Comparison of ENCODE assay signal across 18 cellular contexts in genomic region chr11:123587559-123587958, GRCh38.
"Had no signal": no experiment of that assay in that cellular context is flagged by ENCODE, and none has a peak within 500 bp of the region (broad histone marks: within the 10 kb centered on the region; RNA-seq: fewer than 3 reads in every experiment).

No MANE protein-coding gene starts in this region.

- H3K27me3 Mint-ChIP-seq: activated B cell treated with CpG ODN at 0.5 μM for 24 hours; activated CD8-positive, alpha-beta T cell treated with anti-CD3 and anti-CD28 coated beads for 36 hours; activated T-cell treated with anti-CD3 and anti-CD28 coated beads, Interleukin-2, amount 50 U/mL, for 24 hours; stimulated activated naive B cell treated with anti-CD40 and anti-IgM and Interleukin-4, amounts not matched to agents 10 μg/mL and 1 μg/mL and 100 μg/mL, for 72 hours had no signal

- H3K4me1 Mint-ChIP-seq: activated B cell treated with CpG ODN at 0.5 μM for 24 hours; stimulated activated naive B cell treated with anti-CD40 and anti-IgM and Interleukin-4, amounts not matched to agents 10 μg/mL and 1 μg/mL and 100 μg/mL, for 72 hours had no signal

- H3K36me3 Mint-ChIP-seq: stimulated activated naive B cell treated with anti-CD40 and anti-IgM and Interleukin-4, amounts not matched to agents 10 μg/mL and 1 μg/mL and 100 μg/mL, for 72 hours had no signal

- DNase-seq: activated B cell treated with CpG ODN at 0.5 μM for 24 hours; activated CD4-positive, alpha-beta T cell treated with anti-CD3 and anti-CD28 coated beads for 48 hours; activated CD8-positive, alpha-beta T cell treated with anti-CD3 and anti-CD28 coated beads for 36 hours; activated naive CD4-positive, alpha-beta T cell treated with anti-CD3 and anti-CD28 coated beads, Interleukin-2, amount 50 U/mL, for 16 hours; activated T-cell treated with anti-CD3 and anti-CD28 coated beads, Interleukin-2, amount 50 U/mL, for 24 hours; dorsolateral prefrontal cortex; endodermal cell; foreskin fibroblast; hippocampal formation; lower lobe of right lung; nephron progenitor cell; nucleus accumbens; stimulated activated naive B cell treated with anti-CD40 and anti-IgM and Interleukin-4, amounts not matched to agents 10 μg/mL and 1 μg/mL and 100 μg/mL, for 72 hours; SW 1271; thyroid gland; uterus had no signal

- H3K27ac Mint-ChIP-seq: activated B cell treated with CpG ODN at 0.5 μM for 24 hours; activated CD8-positive, alpha-beta T cell treated with anti-CD3 and anti-CD28 coated beads for 36 hours; activated T-cell treated with anti-CD3 and anti-CD28 coated beads, Interleukin-2, amount 50 U/mL, for 24 hours; nephron progenitor cell; stimulated activated naive B cell treated with anti-CD40 and anti-IgM and Interleukin-4, amounts not matched to agents 10 μg/mL and 1 μg/mL and 100 μg/mL, for 72 hours had no signal

- H3K9me3 Mint-ChIP-seq: activated B cell treated with CpG ODN at 0.5 μM for 24 hours; activated CD8-positive, alpha-beta T cell treated with anti-CD3 and anti-CD28 coated beads for 36 hours; activated T-cell treated with anti-CD3 and anti-CD28 coated beads, Interleukin-2, amount 50 U/mL, for 24 hours; endodermal cell; stimulated activated naive B cell treated with anti-CD40 and anti-IgM and Interleukin-4, amounts not matched to agents 10 μg/mL and 1 μg/mL and 100 μg/mL, for 72 hours had no signal

- H3K4me1 ChIP-seq: lower lobe of right lung, uterus had no signal

- H3K9me3 ChIP-seq: lower lobe of right lung, thyroid gland, uterus had no signal

- ATAC-seq: activated CD8-positive, alpha-beta T cell treated with anti-CD3 and anti-CD28 coated beads for 36 hours; lower lobe of right lung; stimulated activated naive B cell treated with anti-CD40 and anti-IgM and Interleukin-4, amounts not matched to agents 10 μg/mL and 1 μg/mL and 100 μg/mL, for 72 hours had no signal

- H3K4me3 ChIP-seq: dorsolateral prefrontal cortex, lower lobe of right lung, thyroid gland, uterus had no signal

- H3K27me3 ChIP-seq: dorsolateral prefrontal cortex, thyroid gland, uterus had no signal

- H3K27ac ChIP-seq: epithelial cell of prostate, lower lobe of right lung, thyroid gland, uterus had no signal

- H3K36me3 ChIP-seq: lower lobe of right lung, thyroid gland, uterus had no signal

- FAIRE-seq: islet of Langerhans had no signal

- H3K4me3 Mint-ChIP-seq: activated B cell treated with CpG ODN at 0.5 μM for 24 hours; activated CD8-positive, alpha-beta T cell treated with anti-CD3 and anti-CD28 coated beads for 36 hours; activated T-cell treated with anti-CD3 and anti-CD28 coated beads, Interleukin-2, amount 50 U/mL, for 24 hours; endodermal cell; nephron progenitor cell; stimulated activated naive B cell treated with anti-CD40 and anti-IgM and Interleukin-4, amounts not matched to agents 10 μg/mL and 1 μg/mL and 100 μg/mL, for 72 hours had no signal
